ENCODE assay signal across 16 cellular contexts in genomic region chr5:61755726-61756125, GRCh38.
DNase-seq lines count a peak whose midpoint lies in the region; ATAC-seq and TF ChIP-seq lines count a peak whose summit lies in the region.
"Had no signal": no experiment of that assay in that cellular context is flagged by ENCODE, and none has a peak within 500 bp of the region (broad histone marks: within the 10 kb centered on the region; RNA-seq: fewer than 3 reads in every experiment).

No MANE protein-coding gene starts in this region.

- no peaks in the 10 kb centered on the region for H3K27me3 Mint-ChIP-seq in glutamatergic neuron (ENCODE audit: unreplicated experiment)
- H3K27me3 Mint-ChIP-seq: B cell had no signal

- H3K4me1 Mint-ChIP-seq in glutamatergic neuron (ENCODE audit: low read depth, unreplicated experiment) = peaks cover 4% of the 10 kb centered on the region
- H3K4me1 Mint-ChIP-seq: B cell, IgD-negative memory B cell had no signal

- H3K9me3 Mint-ChIP-seq in glutamatergic neuron (ENCODE audit: unreplicated experiment) = no peaks in the 10 kb centered on the region
- H3K9me3 Mint-ChIP-seq: CD8-positive, alpha-beta T cell had no signal

- no peaks in the 10 kb centered on the region for H3K36me3 Mint-ChIP-seq in glutamatergic neuron (ENCODE audit: unreplicated experiment)
- H3K36me3 Mint-ChIP-seq: CD8-positive, alpha-beta T cell; IgD-negative memory B cell had no signal

- peak; percentile 80 for DNase-seq in DMS 273 (lab: John Stamatoyannopoulos, UW; ENCODE audit: unreplicated experiment)
- DNase-seq in G401 (ENCODE audit: low spot score) = peak; percentile 67
- DNase-seq in NCI-H1694 treated with DMSO at 0.1 percent for 48 hours (lab: John Stamatoyannopoulos, UW) = peak; percentile 27
- DNase-seq in glutamatergic neuron = no peak
- DNase-seq in middle frontal gyrus (ENCODE audit: extremely low spot score, low spot score) = no peak
- DNase-seq in SIG-M5 (lab: John Stamatoyannopoulos, UW) = no peak
- DNase-seq: Calu3; CD8-positive, alpha-beta T cell; GDM1; GOT3; H7; KBM-7 had no signal

- no peak overlapping the region for H3K4me3 Mint-ChIP-seq in glutamatergic neuron (ENCODE audit: unreplicated experiment)
- H3K4me3 Mint-ChIP-seq: B cell; CD8-positive, alpha-beta T cell; IgD-negative memory B cell had no signal

- in situ Hi-C loops in G401 (cut with HindIII; ENCODE audit: low sequenced_read_pairs) = no loop called here

- no peak for ATAC-seq in HG02759 (IDR thresholded peaks at IDR 0.05; ENCODE audit: unreplicated experiment)
- ATAC-seq: CD8-positive, alpha-beta T cell; HepG2 had no signal

- peak overlapping the region; percentile 18 for H3K27ac Mint-ChIP-seq in glutamatergic neuron (ENCODE audit: unreplicated experiment)
- H3K27ac Mint-ChIP-seq: B cell; CD8-positive, alpha-beta T cell; IgD-negative memory B cell had no signal

- TF ChIP-seq CTCF in glutamatergic neuron (IDR thresholded peaks at IDR 0.05; ENCODE audit: partially characterized antibody, unreplicated experiment) = no peak

Comparison
In these comparisons a context has a peak if more than half of its experiments do, and no peak if none do; other contexts are left out.
1. DNase-seq: peak in DMS 273 (single experiment), G401 (single experiment) and NCI-H1694 treated with DMSO at 0.1 percent for 48 hours (single experiment); none in glutamatergic neuron (single experiment), middle frontal gyrus (single experiment) and SIG-M5 (single experiment).